ENCODE assay signal across 8 cellular contexts in genomic region chr18:63511285-63511684, GRCh38. TPM values are rescaled to one million over a fixed set of nuclear protein-coding genes. Genes with fewer than 3 reads are reported as not detected.
DNase-seq lines count a peak whose midpoint lies in the region; ATAC-seq lines count a peak whose summit lies in the region.
"Had no signal": no experiment of that assay in that cellular context is flagged by ENCODE, and none has a peak within 500 bp of the region (broad histone marks: within the 10 kb centered on the region; RNA-seq: fewer than 3 reads in every experiment).

No MANE protein-coding gene starts in this region.

- DNase-seq in EH (ENCODE audit: low read depth) = peak; percentile 74
- DNase-seq in Jurkat, Clone E6-1 (ENCODE audit: low read depth, low spot score) = peak; percentile 40
- peak; percentile 10 for DNase-seq in UCSD-AML1 (lab: John Stamatoyannopoulos, UW; ENCODE audit: unreplicated experiment)
- DNase-seq in iPS-NIHi11 (ENCODE audit: low spot score) = peak; percentile 35
- no peak for DNase-seq in NCI-H524 treated with DMSO at 0.1 percent for 48 hours (lab: John Stamatoyannopoulos, UW)

- ATAC-seq in HG03442 (IDR thresholded peaks at IDR 0.05; ENCODE audit: unreplicated experiment) (no peak), GM18873 (IDR thresholded peaks at IDR 0.05; ENCODE audit: low FRiP score, unreplicated experiment) (no peak)

- H3K4me3 ChIP-seq in Jurkat, Clone E6-1 (ENCODE audit: low read length) = no peak overlapping the region

RNA-seq across cellular contexts. Expression of gene SERPINB12, which starts 30.9 kb away (rescaled TPM):
- not detected for polyA plus RNA-seq in Jurkat, Clone E6-1 (2012; ENCODE audit: insufficient read depth, insufficient read length)
- polyA plus RNA-seq: neural cell had no signal

RNA-seq across cellular contexts. Expression of gene SERPINB5, which starts 34.5 kb away (rescaled TPM):
- not detected for polyA plus RNA-seq in Jurkat, Clone E6-1 (2012; ENCODE audit: insufficient read depth, insufficient read length)
- polyA plus RNA-seq: neural cell had no signal
